ENCODE assay signal across 1 cellular context in genomic region chr15:46502668-46503067, GRCh38.
TF ChIP-seq lines count a peak whose summit lies in the region.

No MANE protein-coding gene starts in this region.

TF ChIP-seq in SK-N-SH, 30 proteins besides CTCF, POLR2A, EP300 and RAD21 (continued from another document):
- TF ChIP-seq NFIC (IDR thresholded peaks at IDR 0.05; ENCODE audit: borderline replicate concordance) (no peak), GATA2 (CRISPR knock-in tag; IDR thresholded peaks at IDR 0.05) (no peak)
